ENCODE assay signal across 8 cellular contexts in genomic region chr3:48473617-48473952, GRCh38. TPM values are rescaled to one million over a fixed set of nuclear protein-coding genes. Genes with fewer than 3 reads are reported as not detected.
DNase-seq lines count a peak whose midpoint lies in the region; ATAC-seq, FAIRE-seq and TF ChIP-seq lines count a peak whose summit lies in the region.

No MANE protein-coding gene starts in this region.

- H3K36me3 ChIP-seq in right atrium auricular region, result peaks cover 9% of the 10 kb centered on the region

- H3K27me3 Mint-ChIP-seq in brain (peaks cover 9% of the 10 kb centered on the region), naive B cell (no peaks in the 10 kb centered on the region)

- no peaks in the 10 kb centered on the region for H3K9me3 ChIP-seq in right atrium auricular region

- H3K27ac ChIP-seq in right atrium auricular region, result peak overlapping the region; percentile 96 to 99

- H3K4me3 ChIP-seq in right atrium auricular region, result peak overlapping the region in 1 of 2 donors; percentile 69

- DNase-seq in right atrium auricular region (ENCODE audit: low spot score) (no peak), left ventricle myocardium superior (no peak), naive B cell (no peak), COLO668 (lab: John Stamatoyannopoulos, UW; ENCODE audit: unreplicated experiment) (no peak), GM12892 (ENCODE audit: insufficient read length) (no peak)

- H3K36me3 Mint-ChIP-seq in brain (peaks cover 18% of the 10 kb centered on the region), naive B cell (no peaks in the 10 kb centered on the region)

- no peak for ATAC-seq in left ventricle myocardium superior
- no peak for ATAC-seq in naive B cell (ENCODE audit: low read depth in 2 of 2)
- ATAC-seq in HG02938 (IDR thresholded peaks at IDR 0.05; ENCODE audit: unreplicated experiment), result no peak
- ATAC-seq in GM18861 (IDR thresholded peaks at IDR 0.05; ENCODE audit: unreplicated experiment), result no peak

- FAIRE-seq in GM12892 (lab: Jason Lieb, UNC), result no peak

- H3K27me3 ChIP-seq in right atrium auricular region, result no peaks in the 10 kb centered on the region

- no peak for TF ChIP-seq POLR2A in GM12892 (IDR thresholded peaks at IDR 0.05; ENCODE audit: low read depth, low read length)

- intact Hi-C loops in left ventricle myocardium superior (cut with micrococcal nuclease), result no loop called here

- TF ChIP-seq CTCF in right atrium auricular region (IDR thresholded peaks at IDR 0.05), result no peak
- TF ChIP-seq CTCF in brain (conservative IDR thresholded peaks at IDR 0.05), result no peak

- H3K27ac Mint-ChIP-seq in brain (peak overlapping the region; percentile 98 to 100 (median 99)), naive B cell (peak overlapping the region; percentile 97 to 99 (median 99))

- peaks cover 56% of the 10 kb centered on the region for H3K4me1 Mint-ChIP-seq in brain
- peaks cover 48 to 74% (median 70%) of the 10 kb centered on the region in 3 donors for H3K4me1 Mint-ChIP-seq in naive B cell

- no peaks in the 10 kb centered on the region for H3K9me3 Mint-ChIP-seq in brain
- no peaks in the 10 kb centered on the region for H3K9me3 Mint-ChIP-seq in naive B cell

- H3K4me3 Mint-ChIP-seq in brain (peak overlapping the region; percentile 93 to 98 (median 97)), naive B cell (peak overlapping the region in 6 of 8 donors; percentile 9 to 97 (median 80))

- peaks cover 0 to 52% of the 10 kb centered on the region in 2 donors for H3K4me1 ChIP-seq in right atrium auricular region

RNA-seq across cellular contexts. Expression of gene ATRIP, which starts 27.0 kb away (rescaled TPM):
- total RNA-seq in right atrium auricular region, result 1 to 10 TPM; 2.0 to 3.1 TPM
- 4.9 TPM for total RNA-seq in left ventricle myocardium superior
- 5.9 TPM for polyA plus RNA-seq in brain (ENCODE audit: insufficient read depth, low read depth, low replicate concordance)
- polyA plus RNA-seq in naive B cell (ENCODE audit: low read depth in 6 of 6), result 10 to 100 TPM in 1 of 6 donors, 1 to 10 TPM in 5; 7.4 to 11.9 (median 7.7) TPM
- polyA plus RNA-seq in GM12892 (2012; ENCODE audit: missing spikeins), result 7.4 TPM

RNA-seq across cellular contexts. Expression of gene SHISA5, which starts 30.4 kb away (rescaled TPM):
- total RNA-seq in right atrium auricular region (100 to 1,000 TPM in 1 of 2 donors, 10 to 100 TPM in 1; 66.9 to 120 TPM), left ventricle myocardium superior (39.1 TPM)
- polyA plus RNA-seq in brain (ENCODE audit: insufficient read depth, low read depth, low replicate concordance) (109 TPM), naive B cell (ENCODE audit: low read depth in 6 of 6) (100 to 1,000 TPM; 393 to 571 (median 442) TPM)
- polyA plus RNA-seq in GM12892 (2012; ENCODE audit: missing spikeins), result 32.9 TPM

RNA-seq across cellular contexts. Expression of gene TMA7, which starts 33.5 kb away (rescaled TPM):
- total RNA-seq in right atrium auricular region (100 to 1,000 TPM; 194 to 286 TPM), left ventricle myocardium superior (262 TPM)
- polyA plus RNA-seq in brain (ENCODE audit: insufficient read depth, low read depth, low replicate concordance) (232 TPM), naive B cell (ENCODE audit: low read depth in 6 of 6) (100 to 1,000 TPM; 433 to 593 (median 531) TPM)
- polyA plus RNA-seq in GM12892 (2012; ENCODE audit: missing spikeins), result 652 TPM

RNA-seq across cellular contexts. Expression of gene CCDC51, which starts 33.7 kb away (rescaled TPM):
- total RNA-seq in right atrium auricular region, result 1 to 10 TPM; 8.4 to 9.2 TPM
- total RNA-seq in left ventricle myocardium superior, result 13.3 TPM
- polyA plus RNA-seq in brain (ENCODE audit: insufficient read depth, low read depth, low replicate concordance), result 11.4 TPM
- polyA plus RNA-seq in naive B cell (ENCODE audit: low read depth in 6 of 6), result 10 to 100 TPM in 3 of 6 donors, 1 to 10 TPM in 3; 4.1 to 14.8 (median 9.5) TPM
- polyA plus RNA-seq in GM12892 (2012; ENCODE audit: missing spikeins), result 22.8 TPM

RNA-seq across cellular contexts. Expression of gene PLXNB1, which starts 43.7 kb away (rescaled TPM):
- 10 to 100 TPM; 69.4 to 73.0 TPM for total RNA-seq in right atrium auricular region
- total RNA-seq in left ventricle myocardium superior, result 50.8 TPM
- polyA plus RNA-seq in brain (ENCODE audit: insufficient read depth, low read depth, low replicate concordance), result 70.1 TPM
- polyA plus RNA-seq in naive B cell (ENCODE audit: low read depth in 6 of 6), result under 1 TPM in 2 of 6 donors, not detected in 4; 0.03 to 0.37 TPM
- 10.3 TPM for polyA plus RNA-seq in GM12892 (2012; ENCODE audit: missing spikeins)
